ENCODE assay signal across 8 cellular contexts in genomic region chr11:75347781-75348613, GRCh38. TPM values are rescaled to one million over a fixed set of nuclear protein-coding genes. Genes with fewer than 3 reads are reported as not detected.
A peak's percentile ranks its signal among the peaks of the same experiment; 100 is the strongest.
DNase-seq lines count a peak whose midpoint lies in the region; ATAC-seq and TF ChIP-seq lines count a peak whose summit lies in the region.

No MANE protein-coding gene starts in this region.

- no peak overlapping the region for H3K9ac ChIP-seq in SK-N-SH

- no peaks in the 10 kb centered on the region for H3K36me3 ChIP-seq in SK-N-SH (replicated peaks in 1 of 2; ENCODE audit: control insufficient read depth in 1 of 2, insufficient read depth in 2 of 2, low read length in 1 of 2)
- H3K36me3 ChIP-seq in heart right ventricle, result peaks cover 0 to 11% (median 0%) of the 10 kb centered on the region in 9 donors
- no peaks in the 10 kb centered on the region for H3K36me3 ChIP-seq in stomach

- POLR2A ChIA-PET in SK-N-SH (lab: Yijun Ruan, JAX), result no interaction called here

- no peak for TF ChIP-seq EP300 in SK-N-SH (IDR thresholded peaks at IDR 0.05; ENCODE audit: borderline replicate concordance in 1 of 2, low read depth in 1 of 2, low read length in 1 of 2)
- no peak for TF ChIP-seq EP300 in stomach (IDR thresholded peaks at IDR 0.05)

- H3K27me3 ChIP-seq in SK-N-SH (ENCODE audit: insufficient read depth) (no peaks in the 10 kb centered on the region), heart right ventricle (no peaks in the 10 kb centered on the region), stomach (no peaks in the 10 kb centered on the region)

- peak overlapping the region; percentile 51 to 53 for H3K27ac ChIP-seq in SK-N-SH (ENCODE audit: low read depth in 2 of 2, low read length in 1 of 2)
- H3K27ac ChIP-seq in heart right ventricle, result peak overlapping the region; percentile 9 to 95 (median 69)
- H3K27ac ChIP-seq in stomach, result peak overlapping the region; percentile 91 to 97 (median 97)

- no peaks in the 10 kb centered on the region for H3K9me3 Mint-ChIP-seq in stimulated activated naive B cell treated with anti-CD40 and anti-IgM and Interleukin-4, amounts not matched to agents 10 μg/mL and 1 μg/mL and 100 μg/mL, for 72 hours

- peaks cover 30 to 66% of the 10 kb centered on the region in 2 experiments; a peak in 3 of 4 replicates for H3K4me1 ChIP-seq in SK-N-SH (ENCODE audit: control insufficient read depth in 1 of 2, insufficient read depth in 2 of 2, low read depth in 1 of 2, low read length in 1 of 2)
- peaks cover 36 to 95% (median 78%) of the 10 kb centered on the region in 9 donors for H3K4me1 ChIP-seq in heart right ventricle
- H3K4me1 ChIP-seq in stomach, result peaks cover 87 to 96% (median 93%) of the 10 kb centered on the region in 4 donors

- H3K4me3 ChIP-seq in SK-N-SH (ENCODE audit: low read depth in 2 of 2, low read length in 1 of 2) (no peak overlapping the region), heart right ventricle (no peak overlapping the region), stomach (peak overlapping the region in 1 of 4 donors; percentile 79)

- H3K27ac Mint-ChIP-seq in stimulated activated naive B cell treated with anti-CD40 and anti-IgM and Interleukin-4, amounts not matched to agents 10 μg/mL and 1 μg/mL and 100 μg/mL, for 72 hours, result no peak overlapping the region

- no peak for TF ChIP-seq POLR2A in stomach (IDR thresholded peaks at IDR 0.05)

- no peak for TF ChIP-seq RAD21 in SK-N-SH (IDR thresholded peaks at IDR 0.05; ENCODE audit: low read length)

- H3K79me2 ChIP-seq in SK-N-SH (ENCODE audit: insufficient read depth), result no peaks in the 10 kb centered on the region

- TF ChIP-seq CTCF in SK-N-SH (IDR thresholded peaks at IDR 0.05), result no peak
- TF ChIP-seq CTCF in heart right ventricle (IDR thresholded peaks at IDR 0.05), result no peak
- TF ChIP-seq CTCF in stomach (IDR thresholded peaks at IDR 0.05), result peak in 1 of 7 experiments; percentile 3

- H3K9me3 ChIP-seq in SK-N-SH (no peaks in the 10 kb centered on the region), heart right ventricle (no peaks in the 10 kb centered on the region), stomach (no peaks in the 10 kb centered on the region)

- ATAC-seq in heart right ventricle, result peak in 6 of 8 donors; percentile 2 to 42 (median 13)
- ATAC-seq in GM18907 (IDR thresholded peaks at IDR 0.05; ENCODE audit: unreplicated experiment), result no peak
- ATAC-seq in stimulated activated naive B cell treated with anti-CD40 and anti-IgM and Interleukin-4, amounts not matched to agents 10 μg/mL and 1 μg/mL and 100 μg/mL, for 72 hours (replicated peaks), result no peak

- no peak overlapping the region for H2AFZ ChIP-seq in SK-N-SH (ENCODE audit: low read depth)

- DNase-seq in NCI-H345 (lab: John Stamatoyannopoulos, UW), result peak; percentile 17
- no peak for DNase-seq in NCI-H345 treated with DMSO at 0.1 percent for 48 hours (lab: John Stamatoyannopoulos, UW; ENCODE audit: unreplicated experiment)
- peak; percentile 31 for DNase-seq in SK-N-SH
- DNase-seq in heart right ventricle, result peak in 1 of 2 donors; percentile 50
- DNase-seq in stomach, result no peak
- no peak for DNase-seq in head of caudate nucleus
- no peak for DNase-seq in stimulated activated naive B cell treated with anti-CD40 and anti-IgM and Interleukin-4, amounts not matched to agents 10 μg/mL and 1 μg/mL and 100 μg/mL, for 72 hours

- intact Hi-C loops in heart right ventricle (cut with DNase I), result loop anchor here in 1 of 10 donors (5.0 kb wide), 1 partner anchor 36 kb away; no protein-coding TSS in a partner anchor
- intact Hi-C loops in stomach (cut with DNase I; ENCODE audit: low total_unique reads), result no loop called here
- intact Hi-C loops in head of caudate nucleus (cut with DNase I), result no loop called here

- H3K4me1 Mint-ChIP-seq in stimulated activated naive B cell treated with anti-CD40 and anti-IgM and Interleukin-4, amounts not matched to agents 10 μg/mL and 1 μg/mL and 100 μg/mL, for 72 hours, result peaks cover 36 to 67% of the 10 kb centered on the region in 2 donors

- H3K36me3 Mint-ChIP-seq in stimulated activated naive B cell treated with anti-CD40 and anti-IgM and Interleukin-4, amounts not matched to agents 10 μg/mL and 1 μg/mL and 100 μg/mL, for 72 hours, result no peaks in the 10 kb centered on the region

- peaks cover 8 to 11% of the 10 kb centered on the region in 2 donors for H3K27me3 Mint-ChIP-seq in stimulated activated naive B cell treated with anti-CD40 and anti-IgM and Interleukin-4, amounts not matched to agents 10 μg/mL and 1 μg/mL and 100 μg/mL, for 72 hours

- H4K20me1 ChIP-seq in SK-N-SH (ENCODE audit: insufficient read depth), result no peaks in the 10 kb centered on the region

- CTCF ChIA-PET in SK-N-SH (lab: Yijun Ruan, JAX), result interaction anchor here (1.0 to 1.5 kb wide), 4 partner anchors 9 to 68 kb away, joined by 3 to 4 read pairs (median 3); no protein-coding TSS in a partner anchor

- peaks cover 17% of the 10 kb centered on the region for H3F3A ChIP-seq in SK-N-SH (replicated peaks; ENCODE audit: insufficient read depth)

- 49% methylated on average over 7 of the region's 8 CpGs for WGBS in SK-N-SH (ENCODE audit: low lambda C conversion rate)
- WGBS in heart right ventricle, 2 donors, result 39 to 47% methylated on average over 8 of the region's 8 CpGs
- WGBS in stomach, 5 donors, result 24 to 33% (median 28%) methylated on average over 8 of the region's 8 CpGs

- H3K4me2 ChIP-seq in SK-N-SH, result no peak overlapping the region; the same call in 1 of the 2 replicates

- no peak overlapping the region for H3K4me3 Mint-ChIP-seq in stimulated activated naive B cell treated with anti-CD40 and anti-IgM and Interleukin-4, amounts not matched to agents 10 μg/mL and 1 μg/mL and 100 μg/mL, for 72 hours

- no peaks in the 10 kb centered on the region for H3K9me2 ChIP-seq in SK-N-SH

TF ChIP-seq in SK-N-SH, 30 proteins besides CTCF, POLR2A, EP300 and RAD21:
- no peak for TF ChIP-seq NRF1 (IDR thresholded peaks at IDR 0.05; ENCODE audit: low read depth, low read length)
- TF ChIP-seq RCOR1 (IDR thresholded peaks at IDR 0.05; ENCODE audit: low read length), result no peak
- TF ChIP-seq EZH2phosphoT487 (IDR thresholded peaks at IDR 0.05; ENCODE audit: borderline replicate concordance, low read depth), result no peak
- TF ChIP-seq RXRA (IDR thresholded peaks at IDR 0.05; ENCODE audit: borderline replicate concordance, low read depth), result no peak
- no peak for TF ChIP-seq PBX3 (IDR thresholded peaks at IDR 0.05)
- TF ChIP-seq MAX (IDR thresholded peaks at IDR 0.05; ENCODE audit: low read depth), result peak; percentile 38
- no peak for TF ChIP-seq FOXJ3 (CRISPR knock-in tag; IDR thresholded peaks at IDR 0.05)
- peak; percentile 78 for TF ChIP-seq TCF12 (IDR thresholded peaks at IDR 0.05)

RNA-seq across cellular contexts. Expression of gene ARRB1, which starts 3.5 kb away (rescaled TPM):
- polyA plus RNA-seq in SK-N-SH (2012; rRNA removed) (6.7 and 7.0 TPM in 2 replicates), heart right ventricle (1 to 10 TPM; 8.1 to 8.9 TPM), stomach (10 to 100 TPM; 18.0 to 41.2 (median 33.2) TPM)
- polyA plus RNA-seq in SK-N-SH (2012; cell fraction: cytosol; rRNA removed), result 4.4 and 6.0 TPM in 2 replicates
- 4.8 and 6.6 TPM in 2 replicates for polyA plus RNA-seq in SK-N-SH (2012; cell fraction: nucleus; rRNA removed)
- total RNA-seq in heart right ventricle (10 to 100 TPM; 14.4 to 33.9 (median 21.7) TPM), stomach (100 to 1,000 TPM in 1 of 5 donors, 10 to 100 TPM in 4; 44.3 to 151 (median 76.5) TPM)

RNA-seq across cellular contexts. Expression of gene RPS3, which starts 51.3 kb away (rescaled TPM):
- polyA plus RNA-seq in SK-N-SH (2012; rRNA removed), result 4,220 and 4,540 TPM in 2 replicates
- polyA plus RNA-seq in SK-N-SH (2012; cell fraction: cytosol; rRNA removed), result 4,994 and 6,484 TPM in 2 replicates
- polyA plus RNA-seq in SK-N-SH (2012; cell fraction: nucleus; rRNA removed), result 1,010 and 1,542 TPM in 2 replicates
- total RNA-seq in heart right ventricle, result 1,000 to 10,000 TPM in 2 of 10 donors, 100 to 1,000 TPM in 8; 803 to 1,301 (median 939) TPM
- polyA plus RNA-seq in heart right ventricle, result 1,000 to 10,000 TPM in 1 of 2 donors, 100 to 1,000 TPM in 1; 698 to 1,945 TPM
- total RNA-seq in stomach, result 1,000 to 10,000 TPM in 3 of 5 donors, 100 to 1,000 TPM in 2; 607 to 1,681 (median 1,272) TPM
- 1,000 to 10,000 TPM; 2,719 to 3,770 (median 2,836) TPM for polyA plus RNA-seq in stomach

Comparison
In these comparisons a context has a peak if more than half of its experiments do, and no peak if none do; other contexts are left out.
1. DNase-seq: peak in NCI-H345 (single experiment) and SK-N-SH (single experiment); none in NCI-H345 treated with DMSO at 0.1 percent for 48 hours (single experiment), stomach (single experiment), head of caudate nucleus (0 of 42) and stimulated activated naive B cell treated with anti-CD40 and anti-IgM and Interleukin-4, amounts not matched to agents 10 μg/mL and 1 μg/mL and 100 μg/mL, for 72 hours (single experiment).
2. ATAC-seq: peak in heart right ventricle (6 of 8); none in GM18907 (single experiment) and stimulated activated naive B cell treated with anti-CD40 and anti-IgM and Interleukin-4, amounts not matched to agents 10 μg/mL and 1 μg/mL and 100 μg/mL, for 72 hours (0 of 2).
3. Peak in every context shown above with its lines, with median percentiles within 50 percentile points of each other: H3K27ac ChIP-seq.